ENCODE assay signal across 8 cellular contexts in genomic region chr2:200812122-200813022, GRCh38.
DNase-seq lines count a peak whose midpoint lies in the region; ATAC-seq and TF ChIP-seq lines count a peak whose summit lies in the region.

No MANE protein-coding gene starts in this region.

- DNase-seq in EL (peak; percentile 72), HuH-7 (ENCODE audit: low spot score) (peak; percentile 83), T-helper 1 cell (peak; percentile 37 to 66 (median 40)), anterior cingulate cortex (lab: John Stamatoyannopoulos, UW) (peak in 50 of 58 donors; percentile 6 to 73 (median 43)), hepatic stellate cell (ENCODE audit: low spot score) (peak; percentile 72), retinal pigment epithelial cell (ENCODE audit: low read depth) (no peak), NCI-H524 treated with DMSO at 0.1 percent for 48 hours (lab: John Stamatoyannopoulos, UW) (no peak)

- peak; percentile 68 for TF ChIP-seq CTCF in retinal pigment epithelial cell (conservative IDR thresholded peaks at IDR 0.05; ENCODE audit: low read depth, low read length)

- peak overlapping the region; percentile 88 for H3K4me3 ChIP-seq in retinal pigment epithelial cell (ENCODE audit: low read length)

- peak; percentile 41 for ATAC-seq in GM21528 (IDR thresholded peaks at IDR 0.05; ENCODE audit: low FRiP score, unreplicated experiment)

Comparison
In these comparisons a context has a peak if more than half of its experiments do, and no peak if none do; other contexts are left out.
1. DNase-seq: peak in EL (single experiment), HuH-7 (single experiment), T-helper 1 cell (5 of 5), anterior cingulate cortex (50 of 58) and hepatic stellate cell (single experiment); none in retinal pigment epithelial cell (single experiment) and NCI-H524 treated with DMSO at 0.1 percent for 48 hours (single experiment).